Comparison of ENCODE assay signal across 8 cellular contexts in genomic region chr2:211745295-211746097, GRCh38.
A peak's percentile ranks its signal among the peaks of the same experiment; 100 is the strongest.
DNase-seq lines count a peak whose midpoint lies in the region; ATAC-seq and TF ChIP-seq lines count a peak whose summit lies in the region.

No MANE protein-coding gene starts in this region.

- no peak overlapping the region for H3K4me3 ChIP-seq in retinal pigment epithelial cell (ENCODE audit: low read length)

- H3K27me3 Mint-ChIP-seq in activated CD8-positive, alpha-beta T cell treated with anti-CD3 and anti-CD28 coated beads, Interleukin-2, amount 10 ng/mL, durations not matched to agents 7 days and 5 days (ENCODE audit: low read depth): no peaks in the 10 kb centered on the region
- no peaks in the 10 kb centered on the region for H3K27me3 Mint-ChIP-seq in activated T-helper 2 cell treated with anti-CD3 and anti-CD28 coated beads, Interferon-gamma antibody, Interleukin-2, Interleukin-4, amounts not matched to agents 10 μg/mL and 5 μg/mL and 100 μg/mL, durations not matched to agents 14 hours and 24 hours and 36 hours (ENCODE audit: low read depth)

- intact Hi-C loops in head of caudate nucleus (cut with DNase I): loop anchor here (10.0 kb wide), 1 partner anchor 799 kb away; no protein-coding TSS in a partner anchor
- intact Hi-C loops in activated T-helper 2 cell treated with anti-CD3 and anti-CD28 coated beads, Interferon-gamma antibody, Interleukin-2, Interleukin-4, amounts not matched to agents 10 μg/mL and 5 μg/mL and 100 μg/mL, durations not matched to agents 14 hours and 24 hours and 36 hours (cut with micrococcal nuclease): loop anchor here (1.0 kb wide), 1 partner anchor 822 kb away; no protein-coding TSS in a partner anchor

- H3K9me3 Mint-ChIP-seq in activated CD8-positive, alpha-beta T cell treated with anti-CD3 and anti-CD28 coated beads, Interleukin-2, amount 10 ng/mL, durations not matched to agents 7 days and 5 days (ENCODE audit: insufficient read depth): no peaks in the 10 kb centered on the region
- H3K9me3 Mint-ChIP-seq in activated T-helper 2 cell treated with anti-CD3 and anti-CD28 coated beads, Interferon-gamma antibody, Interleukin-2, Interleukin-4, amounts not matched to agents 10 μg/mL and 5 μg/mL and 100 μg/mL, durations not matched to agents 14 hours and 24 hours and 36 hours: no peaks in the 10 kb centered on the region

- ATAC-seq in GM19463 (IDR thresholded peaks at IDR 0.05; ENCODE audit: unreplicated experiment) (peak; percentile 98), HG03432 (IDR thresholded peaks at IDR 0.05; ENCODE audit: unreplicated experiment) (peak; percentile 98)
- no peak for ATAC-seq in activated CD8-positive, alpha-beta T cell treated with anti-CD3 and anti-CD28 coated beads, Interleukin-2, amount 10 ng/mL, durations not matched to agents 7 days and 5 days

- no peaks in the 10 kb centered on the region for H3K4me1 Mint-ChIP-seq in activated CD8-positive, alpha-beta T cell treated with anti-CD3 and anti-CD28 coated beads, Interleukin-2, amount 10 ng/mL, durations not matched to agents 7 days and 5 days (ENCODE audit: low read depth)
- H3K4me1 Mint-ChIP-seq in activated T-helper 2 cell treated with anti-CD3 and anti-CD28 coated beads, Interferon-gamma antibody, Interleukin-2, Interleukin-4, amounts not matched to agents 10 μg/mL and 5 μg/mL and 100 μg/mL, durations not matched to agents 14 hours and 24 hours and 36 hours (ENCODE audit: low read depth): no peaks in the 10 kb centered on the region

- H3K27ac Mint-ChIP-seq in activated CD8-positive, alpha-beta T cell treated with anti-CD3 and anti-CD28 coated beads, Interleukin-2, amount 10 ng/mL, durations not matched to agents 7 days and 5 days: no peak overlapping the region
- H3K27ac Mint-ChIP-seq in activated T-helper 2 cell treated with anti-CD3 and anti-CD28 coated beads, Interferon-gamma antibody, Interleukin-2, Interleukin-4, amounts not matched to agents 10 μg/mL and 5 μg/mL and 100 μg/mL, durations not matched to agents 14 hours and 24 hours and 36 hours: no peak overlapping the region

- CTCF ChIA-PET in activated CD8-positive, alpha-beta T cell treated with anti-CD3 and anti-CD28 coated beads, Interleukin-2, amount 10 ng/mL, durations not matched to agents 7 days and 5 days (lab: Charles Lee): interaction anchor here (1.0 to 4.1 kb wide), 7 partner anchors 9 to 827 kb away, joined by 3 to 28 read pairs (median 4); no protein-coding TSS in a partner anchor

- POLR2A ChIA-PET in activated CD8-positive, alpha-beta T cell treated with anti-CD3 and anti-CD28 coated beads, Interleukin-2, amount 10 ng/mL, durations not matched to agents 7 days and 5 days (lab: Charles Lee): no interaction called here

- H3K36me3 Mint-ChIP-seq in activated CD8-positive, alpha-beta T cell treated with anti-CD3 and anti-CD28 coated beads, Interleukin-2, amount 10 ng/mL, durations not matched to agents 7 days and 5 days (ENCODE audit: low read depth): no peaks in the 10 kb centered on the region
- no peaks in the 10 kb centered on the region for H3K36me3 Mint-ChIP-seq in activated T-helper 2 cell treated with anti-CD3 and anti-CD28 coated beads, Interferon-gamma antibody, Interleukin-2, Interleukin-4, amounts not matched to agents 10 μg/mL and 5 μg/mL and 100 μg/mL, durations not matched to agents 14 hours and 24 hours and 36 hours (ENCODE audit: low read depth)

- peak; percentile 97 for TF ChIP-seq CTCF in retinal pigment epithelial cell (conservative IDR thresholded peaks at IDR 0.05; ENCODE audit: low read depth, low read length)

- H3K4me3 Mint-ChIP-seq in activated CD8-positive, alpha-beta T cell treated with anti-CD3 and anti-CD28 coated beads, Interleukin-2, amount 10 ng/mL, durations not matched to agents 7 days and 5 days: no peak overlapping the region
- no peak overlapping the region for H3K4me3 Mint-ChIP-seq in activated T-helper 2 cell treated with anti-CD3 and anti-CD28 coated beads, Interferon-gamma antibody, Interleukin-2, Interleukin-4, amounts not matched to agents 10 μg/mL and 5 μg/mL and 100 μg/mL, durations not matched to agents 14 hours and 24 hours and 36 hours (ENCODE audit: low read depth)

- DNase-seq in ELF-1 (ENCODE audit: low read depth, low spot score) (peak; percentile 74), NCI-H226 (peak; percentile 22), head of caudate nucleus (peak in 41 of 42 donors; percentile 8 to 85 (median 60)), retinal pigment epithelial cell (ENCODE audit: low read depth) (no peak)
- DNase-seq in activated CD8-positive, alpha-beta T cell treated with anti-CD3 and anti-CD28 coated beads, Interleukin-2, amount 10 ng/mL, durations not matched to agents 7 days and 5 days: peak; percentile 47
- DNase-seq in activated T-helper 2 cell treated with anti-CD3 and anti-CD28 coated beads, Interferon-gamma antibody, Interleukin-2, Interleukin-4, amounts not matched to agents 10 μg/mL and 5 μg/mL and 100 μg/mL, durations not matched to agents 14 hours and 24 hours and 36 hours (ENCODE audit: low spot score): no peak

Comparison
In these comparisons a context has a peak if more than half of its experiments do, and no peak if none do; other contexts are left out.
1. DNase-seq: peak in ELF-1 (single experiment), NCI-H226 (single experiment), activated CD8-positive, alpha-beta T cell treated with anti-CD3 and anti-CD28 coated beads, Interleukin-2, amount 10 ng/mL, durations not matched to agents 7 days and 5 days (single experiment) and head of caudate nucleus (41 of 42); none in retinal pigment epithelial cell (single experiment) and activated T-helper 2 cell treated with anti-CD3 and anti-CD28 coated beads, Interferon-gamma antibody, Interleukin-2, Interleukin-4, amounts not matched to agents 10 μg/mL and 5 μg/mL and 100 μg/mL, durations not matched to agents 14 hours and 24 hours and 36 hours (single experiment).